ENCODE assay signal across 16 cellular contexts in the genomic region with DNA sequence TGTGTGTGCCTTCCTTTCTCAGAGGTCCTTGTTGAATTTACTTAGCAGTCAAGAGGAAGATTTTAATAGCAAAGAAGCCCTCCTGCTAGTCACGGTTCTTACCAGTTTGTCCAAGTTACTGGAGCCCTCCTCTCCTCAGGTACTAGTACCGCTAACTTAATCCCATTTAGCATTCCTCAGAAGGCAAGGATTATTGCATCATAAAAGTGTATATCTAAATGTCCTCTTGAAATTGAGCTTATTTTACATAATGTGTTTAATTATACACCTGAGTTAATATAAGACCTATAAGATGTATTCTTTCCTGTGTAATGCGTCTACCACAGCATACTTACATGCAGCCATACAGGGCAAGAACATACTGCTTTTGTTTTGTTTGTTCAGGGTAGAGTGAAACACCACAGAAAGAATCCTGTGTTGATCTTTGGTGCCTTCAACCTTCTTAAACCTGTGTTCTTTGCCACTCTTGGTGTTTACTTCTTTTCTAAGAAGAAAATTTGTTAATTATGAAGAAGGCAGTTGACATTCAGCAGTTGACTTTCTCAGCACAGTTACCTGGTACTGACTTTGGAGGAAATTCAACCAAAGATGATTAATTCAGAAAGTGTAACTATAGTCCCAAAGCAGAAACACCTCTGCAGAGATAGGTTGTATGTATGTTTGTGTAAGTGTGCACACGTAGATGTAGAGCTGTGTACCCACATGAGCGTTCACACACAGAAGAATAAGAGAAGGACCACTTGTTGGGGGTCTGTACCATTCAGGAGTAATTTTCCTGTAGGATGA. TPM values are rescaled to one million over a fixed set of nuclear protein-coding genes. Genes with fewer than 3 reads are reported as not detected.
A peak's percentile ranks its signal among the peaks of the same experiment; 100 is the strongest.
DNase-seq lines count a peak whose midpoint lies in the region; ATAC-seq and TF ChIP-seq lines count a peak whose summit lies in the region.
"Had no signal": no experiment of that assay in that cellular context is flagged by ENCODE, and none has a peak within 500 bp of the region (broad histone marks: within the 10 kb centered on the region; RNA-seq: fewer than 3 reads in every experiment).

No MANE protein-coding gene starts in this region.

- H3K36me3 Mint-ChIP-seq in activated T-cell treated with anti-CD3 and anti-CD28 coated beads, Interleukin-2, amount 50 U/mL, for 24 hours (ENCODE audit: low read depth): peaks cover 87% of the 10 kb centered on the region
- H3K36me3 Mint-ChIP-seq in activated T-helper 1 cell treated with anti-CD3 and anti-CD28 coated beads, Interleukin-12 subunit alpha, Interleukin-12 subunit beta, Interleukin-2, Interleukin-4 antibody, amounts not matched to agents 30 ng/mL and 10 ng/mL and 1 ng/mL, durations not matched to agents 14 hours and 24 hours and 36 hours (ENCODE audit: low read depth): peaks cover 58% of the 10 kb centered on the region
- peaks cover 15 to 44% of the 10 kb centered on the region in 2 donors for H3K36me3 Mint-ChIP-seq in stimulated activated naive B cell treated with anti-CD40 and anti-IgM and Interleukin-4, amounts not matched to agents 10 μg/mL and 1 μg/mL and 100 μg/mL, for 72 hours

- H3K4me3 ChIP-seq in IMR-90 (ENCODE audit: insufficient read depth, low read depth, low read length): no peak overlapping the region

- H3K4me1 ChIP-seq in IMR-90 (ENCODE audit: control insufficient read depth, insufficient read depth, low read length): no peaks in the 10 kb centered on the region

- H3K14ac ChIP-seq in IMR-90 (replicated peaks; ENCODE audit: low read depth, low read length): no peak overlapping the region

- H3K79me1 ChIP-seq in IMR-90 (ENCODE audit: low read depth in 1 of 2, low read length in 2 of 2): no peaks in the 10 kb centered on the region; a peak in 1 of 4 replicates

- intact Hi-C loops in IMR-90 (cut with micrococcal nuclease): loop anchor here (10.0 kb wide), 2 partner anchors 247 to 397 kb away; no protein-coding TSS in a partner anchor
- intact Hi-C loops in activated T-helper 1 cell treated with anti-CD3 and anti-CD28 coated beads, Interleukin-12 subunit alpha, Interleukin-12 subunit beta, Interleukin-2, Interleukin-4 antibody, amounts not matched to agents 30 ng/mL and 10 ng/mL and 1 ng/mL, durations not matched to agents 14 hours and 24 hours and 36 hours (cut with micrococcal nuclease): loop anchor here (1.0 to 2.0 kb wide), 2 partner anchors 57 to 94 kb away; no protein-coding TSS in a partner anchor

- H4K91ac ChIP-seq in IMR-90 (ENCODE audit: insufficient read depth, low read depth, low read length): no peak overlapping the region

- no peak overlapping the region for H3K4me2 ChIP-seq in IMR-90 (ENCODE audit: low read depth, low read length)

- no peaks in the 10 kb centered on the region for H3K9me3 Mint-ChIP-seq in activated T-cell treated with anti-CD3 and anti-CD28 coated beads, Interleukin-2, amount 50 U/mL, for 24 hours
- peaks cover 4% of the 10 kb centered on the region for H3K9me3 Mint-ChIP-seq in activated T-helper 1 cell treated with anti-CD3 and anti-CD28 coated beads, Interleukin-12 subunit alpha, Interleukin-12 subunit beta, Interleukin-2, Interleukin-4 antibody, amounts not matched to agents 30 ng/mL and 10 ng/mL and 1 ng/mL, durations not matched to agents 14 hours and 24 hours and 36 hours
- H3K9me3 Mint-ChIP-seq in stimulated activated naive B cell treated with anti-CD40 and anti-IgM and Interleukin-4, amounts not matched to agents 10 μg/mL and 1 μg/mL and 100 μg/mL, for 72 hours: peaks cover 4 to 7% of the 10 kb centered on the region in 2 donors

- POLR2A ChIA-PET in IMR-90 (lab: Charles Lee; ENCODE audit: unreplicated experiment): no interaction called here

- H3K9me3 ChIP-seq in IMR-90 (ENCODE audit: control insufficient read depth, insufficient read depth, low read length): peaks cover 2% of the 10 kb centered on the region; the same call in 1 of the 2 replicates

- no peak overlapping the region for H3K56ac ChIP-seq in IMR-90 (ENCODE audit: extremely low read depth, insufficient read depth, low read length)

- H2AFZ ChIP-seq in IMR-90 (replicated peaks; ENCODE audit: low read length, poor library complexity): no peak overlapping the region

- H3K4me1 Mint-ChIP-seq in activated T-cell treated with anti-CD3 and anti-CD28 coated beads, Interleukin-2, amount 50 U/mL, for 24 hours (ENCODE audit: low read depth): peaks cover 15% of the 10 kb centered on the region
- peaks cover 58% of the 10 kb centered on the region for H3K4me1 Mint-ChIP-seq in activated T-helper 1 cell treated with anti-CD3 and anti-CD28 coated beads, Interleukin-12 subunit alpha, Interleukin-12 subunit beta, Interleukin-2, Interleukin-4 antibody, amounts not matched to agents 30 ng/mL and 10 ng/mL and 1 ng/mL, durations not matched to agents 14 hours and 24 hours and 36 hours (ENCODE audit: low read depth)
- H3K4me1 Mint-ChIP-seq in stimulated activated naive B cell treated with anti-CD40 and anti-IgM and Interleukin-4, amounts not matched to agents 10 μg/mL and 1 μg/mL and 100 μg/mL, for 72 hours: no peaks in the 10 kb centered on the region

- no peak for TF ChIP-seq RAD21 in IMR-90 (IDR thresholded peaks at IDR 0.05; ENCODE audit: low read length)

- TF ChIP-seq CTCF in IMR-90 (conservative IDR thresholded peaks at IDR 0.05; ENCODE audit: low read depth, low read length): no peak

- no peak overlapping the region for H3K27ac ChIP-seq in IMR-90 (ENCODE audit: insufficient read depth, low read length)

- DNase-seq in activated T-cell treated with anti-CD3 and anti-CD28 coated beads, Interleukin-2, amount 50 U/mL, for 24 hours: no peak
- no peak for DNase-seq in activated T-cell treated with anti-CD3 and anti-CD28 coated beads, Interleukin-2, amount 50 U/mL, for 48 hours
- DNase-seq in IMR-90: no peak
- no peak for DNase-seq in activated T-helper 1 cell treated with anti-CD3 and anti-CD28 coated beads, Interleukin-12 subunit alpha, Interleukin-12 subunit beta, Interleukin-2, Interleukin-4 antibody, amounts not matched to agents 30 ng/mL and 10 ng/mL and 1 ng/mL, durations not matched to agents 14 hours and 24 hours and 36 hours (ENCODE audit: low spot score)
- no peak for DNase-seq in stimulated activated naive B cell treated with anti-CD40 and anti-IgM and Interleukin-4, amounts not matched to agents 10 μg/mL and 1 μg/mL and 100 μg/mL, for 72 hours
- DNase-seq in stimulated activated CD4-positive, alpha-beta T cell treated with anti-CD3 and anti-CD28 coated beads, Interleukin-15, amount 100 ng/mL, for 24 hours: no peak
- no peak for DNase-seq in stimulated activated naive CD4-positive, alpha-beta T cell (lab: John Stamatoyannopoulos, UW)
- DNase-seq: C1 segment of cervical spinal cord, DND-41, HFFc6, NCI-H1436, NCI-H1930, NCI-H226, NCI-H524, NCI-H82, SHP77 treated with DMSO at 0.1 percent for 48 hours had no signal

- no peak overlapping the region for H2BK5ac ChIP-seq in IMR-90 (ENCODE audit: low read depth, low read length, poor library complexity, severe bottlenecking)

- ATAC-seq in IMR-90 (ENCODE audit: low read depth): no peak
- peak; percentile 27 to 53 for ATAC-seq in stimulated activated naive B cell treated with anti-CD40 and anti-IgM and Interleukin-4, amounts not matched to agents 10 μg/mL and 1 μg/mL and 100 μg/mL, for 72 hours (replicated peaks)

- no TSS peak for BruUV-seq in IMR-90 (replicated peaks; lab: Mats Ljungman, UMichigan)

- peak overlapping the region; percentile 67 for H3K27ac Mint-ChIP-seq in activated T-cell treated with anti-CD3 and anti-CD28 coated beads, Interleukin-2, amount 50 U/mL, for 24 hours
- peak overlapping the region; percentile 88 for H3K27ac Mint-ChIP-seq in activated T-helper 1 cell treated with anti-CD3 and anti-CD28 coated beads, Interleukin-12 subunit alpha, Interleukin-12 subunit beta, Interleukin-2, Interleukin-4 antibody, amounts not matched to agents 30 ng/mL and 10 ng/mL and 1 ng/mL, durations not matched to agents 14 hours and 24 hours and 36 hours
- H3K27ac Mint-ChIP-seq in stimulated activated naive B cell treated with anti-CD40 and anti-IgM and Interleukin-4, amounts not matched to agents 10 μg/mL and 1 μg/mL and 100 μg/mL, for 72 hours: no peak overlapping the region
- H3K27ac Mint-ChIP-seq: HFFc6 had no signal

- no peaks in the 10 kb centered on the region for H3K27me3 ChIP-seq in IMR-90 (ENCODE audit: control insufficient read depth, insufficient read depth, low read length)

- no peak overlapping the region for H2AK5ac ChIP-seq in IMR-90 (ENCODE audit: low read depth, low read length)

- H2AK9ac ChIP-seq in IMR-90 (replicated peaks; ENCODE audit: low read depth, low read length, poor library complexity): no peak overlapping the region

- no peak for TF ChIP-seq POLR2A in IMR-90 (IDR thresholded peaks at IDR 0.05; ENCODE audit: low read depth, low read length)

- no peak overlapping the region; the same call in 2 of the 3 replicates for H2BK15ac ChIP-seq in IMR-90 (ENCODE audit: low read depth, low read length)

- H2BK20ac ChIP-seq in IMR-90 (ENCODE audit: low read depth, low read length): no peak overlapping the region

- no peak overlapping the region for H4K8ac ChIP-seq in IMR-90 (ENCODE audit: low read depth in 2 of 2, low read length in 2 of 2)

- H3K36me3 ChIP-seq in IMR-90 (ENCODE audit: control insufficient read depth, insufficient read depth, low read length): peaks cover 9% of the 10 kb centered on the region

- no peak overlapping the region for H3K4ac ChIP-seq in IMR-90 (ENCODE audit: low read depth, low read length)

- no peaks in the 10 kb centered on the region for H4K20me1 ChIP-seq in IMR-90 (ENCODE audit: insufficient read depth, low read length)

- H4K5ac ChIP-seq in IMR-90 (ENCODE audit: low read depth, low read length): no peak overlapping the region

- in situ Hi-C loops in IMR-90 (cut with MboI; ENCODE audit: low sequenced_read_pairs): no loop called here

- H3K18ac ChIP-seq in IMR-90 (ENCODE audit: low read depth, low read length): no peak overlapping the region

- dilution Hi-C loops in IMR-90 (cut with HindIII; ENCODE audit: low sequenced_read_pairs, unreplicated experiment): no loop called here

- no peak overlapping the region for H3K23ac ChIP-seq in IMR-90 (ENCODE audit: low read depth, low read length)

- no peak overlapping the region for H2BK120ac ChIP-seq in IMR-90 (ENCODE audit: low read depth, low read length)

- H3K9ac ChIP-seq in IMR-90 (ENCODE audit: low read depth, low read length): no peak overlapping the region

- CTCF ChIA-PET in IMR-90 (lab: Yijun Ruan, JAX): interaction anchor here (1.0 to 2.1 kb wide), 4 partner anchors 17 to 172 kb away, joined by 3 to 27 read pairs (median 3); no protein-coding TSS in a partner anchor

- WGBS in IMR-90 (ENCODE audit: extremely low coverage in 2 of 2, insufficient read length in 1 of 2), 2 experiments: no CpG with 5 or more reads among the region's 5 CpGs

- no peaks in the 10 kb centered on the region for H3K27me3 Mint-ChIP-seq in activated T-cell treated with anti-CD3 and anti-CD28 coated beads, Interleukin-2, amount 50 U/mL, for 24 hours
- no peaks in the 10 kb centered on the region for H3K27me3 Mint-ChIP-seq in activated T-helper 1 cell treated with anti-CD3 and anti-CD28 coated beads, Interleukin-12 subunit alpha, Interleukin-12 subunit beta, Interleukin-2, Interleukin-4 antibody, amounts not matched to agents 30 ng/mL and 10 ng/mL and 1 ng/mL, durations not matched to agents 14 hours and 24 hours and 36 hours (ENCODE audit: insufficient read depth)
- no peaks in the 10 kb centered on the region for H3K27me3 Mint-ChIP-seq in stimulated activated naive B cell treated with anti-CD40 and anti-IgM and Interleukin-4, amounts not matched to agents 10 μg/mL and 1 μg/mL and 100 μg/mL, for 72 hours

- no peak overlapping the region for H3K4me3 Mint-ChIP-seq in activated T-cell treated with anti-CD3 and anti-CD28 coated beads, Interleukin-2, amount 50 U/mL, for 24 hours
- H3K4me3 Mint-ChIP-seq in activated T-helper 1 cell treated with anti-CD3 and anti-CD28 coated beads, Interleukin-12 subunit alpha, Interleukin-12 subunit beta, Interleukin-2, Interleukin-4 antibody, amounts not matched to agents 30 ng/mL and 10 ng/mL and 1 ng/mL, durations not matched to agents 14 hours and 24 hours and 36 hours: peak overlapping the region; percentile 20
- no peak overlapping the region for H3K4me3 Mint-ChIP-seq in stimulated activated naive B cell treated with anti-CD40 and anti-IgM and Interleukin-4, amounts not matched to agents 10 μg/mL and 1 μg/mL and 100 μg/mL, for 72 hours
- H3K4me3 Mint-ChIP-seq: HFFc6 had no signal

- H3K9me1 ChIP-seq in IMR-90 (ENCODE audit: insufficient read depth, low read length): no peaks in the 10 kb centered on the region; the same call in 1 of the 2 replicates

RNA-seq across cellular contexts. Expression of gene POLG, which starts 33.1 kb away (rescaled TPM):
- 18.3 and 19.9 TPM in 2 replicates for total RNA-seq in IMR-90 (2012; rRNA removed)
- 30.3 and 30.6 TPM in 2 replicates for polyA plus RNA-seq in IMR-90 (2012; rRNA removed)
- polyA plus RNA-seq in IMR-90 (2012; cell fraction: cytosol; rRNA removed): 19.3 and 22.4 TPM in 2 replicates
- 164 and 186 TPM in 2 replicates for polyA plus RNA-seq in IMR-90 (2012; cell fraction: nucleus; rRNA removed; ENCODE audit: low replicate concordance)
- 116 and 134 TPM in 2 replicates for total RNA-seq in activated T-helper 1 cell treated with anti-CD3 and anti-CD28 coated beads, Interleukin-12 subunit alpha, Interleukin-12 subunit beta, Interleukin-2, Interleukin-4 antibody, amounts not matched to agents 30 ng/mL and 10 ng/mL and 1 ng/mL, durations not matched to agents 14 hours and 24 hours and 36 hours

RNA-seq across cellular contexts. Expression of gene FANCI, which starts 57.7 kb away (rescaled TPM):
- 25.6 and 34.2 TPM in 2 replicates for total RNA-seq in IMR-90 (2012; rRNA removed)
- 11.6 and 13.2 TPM in 2 replicates for polyA plus RNA-seq in IMR-90 (2012; rRNA removed)
- 1.8 and 4.1 TPM in 2 replicates for polyA plus RNA-seq in IMR-90 (2012; cell fraction: cytosol; rRNA removed)
- 3.0 and 18.5 TPM in 2 replicates for polyA plus RNA-seq in IMR-90 (2012; cell fraction: nucleus; rRNA removed; ENCODE audit: low replicate concordance)
- 167 and 172 TPM in 2 replicates for total RNA-seq in activated T-helper 1 cell treated with anti-CD3 and anti-CD28 coated beads, Interleukin-12 subunit alpha, Interleukin-12 subunit beta, Interleukin-2, Interleukin-4 antibody, amounts not matched to agents 30 ng/mL and 10 ng/mL and 1 ng/mL, durations not matched to agents 14 hours and 24 hours and 36 hours
